Comparison of ENCODE assay signal across 17 cellular contexts in the genomic region with DNA sequence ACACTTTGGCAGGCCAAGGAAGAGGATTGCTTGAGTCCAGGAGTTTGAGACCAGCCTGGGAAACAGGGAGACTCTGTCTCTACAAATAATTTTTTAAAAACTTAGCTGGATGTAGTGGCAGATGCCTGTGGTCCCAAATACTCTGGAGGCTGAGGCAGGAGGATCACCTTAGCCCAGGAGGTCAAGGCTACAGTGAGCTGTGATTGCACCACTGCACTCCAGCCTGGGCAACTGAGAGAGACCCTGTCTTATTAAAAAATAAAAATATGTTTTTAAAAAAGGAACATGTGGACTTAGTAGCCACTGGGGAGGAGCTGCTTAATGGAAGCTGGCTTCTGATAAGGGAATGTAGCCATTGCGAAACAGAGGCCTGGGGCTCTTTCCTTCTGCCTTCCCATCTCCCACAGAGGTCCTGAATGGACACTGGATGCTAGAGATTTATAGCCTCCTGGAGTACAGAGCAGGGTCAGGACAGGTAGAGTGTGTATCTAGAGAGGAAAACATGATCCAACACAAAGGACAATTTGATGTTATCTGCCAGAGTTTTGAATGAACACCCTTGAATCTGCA. TPM values are rescaled to one million over a fixed set of nuclear protein-coding genes. Genes with fewer than 3 reads are reported as not detected.
DNase-seq lines count a peak whose midpoint lies in the region; ATAC-seq and TF ChIP-seq lines count a peak whose summit lies in the region.
"Had no signal": no experiment of that assay in that cellular context is flagged by ENCODE, and none has a peak within 500 bp of the region (broad histone marks: within the 10 kb centered on the region; RNA-seq: fewer than 3 reads in every experiment).

No MANE protein-coding gene starts in this region.

- no peak for TF ChIP-seq CTCF in epithelial cell of esophagus (IDR thresholded peaks at IDR 0.05; ENCODE audit: insufficient read depth, low read depth, low read length, missing control alignments)
- no peak for TF ChIP-seq CTCF in progenitor cell of endocrine pancreas (IDR thresholded peaks at IDR 0.05; ENCODE audit: unreplicated experiment)
- no peak for TF ChIP-seq CTCF in GM20000 (IDR thresholded peaks at IDR 0.05; ENCODE audit: extremely low read depth, missing control alignments)

- ATAC-seq in GM21825 (IDR thresholded peaks at IDR 0.05; ENCODE audit: unreplicated experiment): no peak

- peaks cover 7% of the 10 kb centered on the region for H3K4me1 Mint-ChIP-seq in progenitor cell of endocrine pancreas (ENCODE audit: low read depth)
- H3K4me1 Mint-ChIP-seq in activated T-cell treated with anti-CD3 and anti-CD28 coated beads, Interleukin-2, amount 50 U/mL, for 24 hours (ENCODE audit: low read depth): no peaks in the 10 kb centered on the region

- no peaks in the 10 kb centered on the region for H3K36me3 Mint-ChIP-seq in progenitor cell of endocrine pancreas (ENCODE audit: insufficient read depth)
- no peaks in the 10 kb centered on the region for H3K36me3 Mint-ChIP-seq in activated T-cell treated with anti-CD3 and anti-CD28 coated beads, Interleukin-2, amount 50 U/mL, for 24 hours (ENCODE audit: low read depth)

- H3K4me3 Mint-ChIP-seq in progenitor cell of endocrine pancreas (ENCODE audit: low read depth): no peak overlapping the region
- H3K4me3 Mint-ChIP-seq in activated T-cell treated with anti-CD3 and anti-CD28 coated beads, Interleukin-2, amount 50 U/mL, for 24 hours: no peak overlapping the region

- no peaks in the 10 kb centered on the region for H3K27me3 Mint-ChIP-seq in progenitor cell of endocrine pancreas
- peaks cover 3% of the 10 kb centered on the region for H3K27me3 Mint-ChIP-seq in activated T-cell treated with anti-CD3 and anti-CD28 coated beads, Interleukin-2, amount 50 U/mL, for 24 hours

- DNase-seq in EH (ENCODE audit: low read depth) (peak; percentile 35), OCI-M1 (lab: John Stamatoyannopoulos, UW) (peak; percentile 28), epithelial cell of esophagus (ENCODE audit: low read depth) (peak; percentile 12), progenitor cell of endocrine pancreas (ENCODE audit: low spot score, unreplicated experiment) (no peak), GM20000 (ENCODE audit: low spot score) (no peak)
- no peak for DNase-seq in activated T-cell treated with anti-CD3 and anti-CD28 coated beads, Interleukin-2, amount 50 U/mL, for 24 hours
- DNase-seq: C1 segment of cervical spinal cord, HCEC 1CT, KBM-7, NCI-H1436 treated with DMSO at 0.1 percent for 48 hours, NCI-H2029 treated with DMSO at 0.1 percent for 48 hours, NCI-H2171 treated with DMSO at 0.1 percent for 48 hours, NCI-H748 treated with DMSO at 0.1 percent for 48 hours, PC-9 had no signal

- H3K4me3 ChIP-seq in epithelial cell of esophagus (ENCODE audit: low read length): no peak overlapping the region
- H3K4me3 ChIP-seq: PC-9 had no signal

- peaks cover 9% of the 10 kb centered on the region for H3K9me3 Mint-ChIP-seq in progenitor cell of endocrine pancreas (ENCODE audit: low read depth)
- H3K9me3 Mint-ChIP-seq in activated T-cell treated with anti-CD3 and anti-CD28 coated beads, Interleukin-2, amount 50 U/mL, for 24 hours: peaks cover 2% of the 10 kb centered on the region

- H3K27ac Mint-ChIP-seq in progenitor cell of endocrine pancreas: peak overlapping the region; percentile 14
- no peak overlapping the region for H3K27ac Mint-ChIP-seq in activated T-cell treated with anti-CD3 and anti-CD28 coated beads, Interleukin-2, amount 50 U/mL, for 24 hours

RNA-seq across cellular contexts. Expression of a gene that starts 21.7 kb away (rescaled TPM):
- 65.4 and 69.2 TPM in 2 replicates for total RNA-seq in progenitor cell of endocrine pancreas

RNA-seq across cellular contexts. Expression of a gene that starts 34.0 kb away (rescaled TPM):
- 88.6 and 90.0 TPM in 2 replicates for total RNA-seq in progenitor cell of endocrine pancreas

RNA-seq across cellular contexts. Expression of a gene that starts 45.7 kb away (rescaled TPM):
- not detected in 2 replicates for total RNA-seq in progenitor cell of endocrine pancreas
- total RNA-seq: A673, NCI-H460, PC-9 had no signal

Comparison
In these comparisons a context has a peak if more than half of its experiments do, and no peak if none do; other contexts are left out.
1. DNase-seq: peak in EH (single experiment), OCI-M1 (single experiment) and epithelial cell of esophagus (single experiment); none in progenitor cell of endocrine pancreas (single experiment), activated T-cell treated with anti-CD3 and anti-CD28 coated beads, Interleukin-2, amount 50 U/mL, for 24 hours (single experiment) and GM20000 (single experiment).